Comparison of ENCODE assay signal across 8 cellular contexts in the genomic region with DNA sequence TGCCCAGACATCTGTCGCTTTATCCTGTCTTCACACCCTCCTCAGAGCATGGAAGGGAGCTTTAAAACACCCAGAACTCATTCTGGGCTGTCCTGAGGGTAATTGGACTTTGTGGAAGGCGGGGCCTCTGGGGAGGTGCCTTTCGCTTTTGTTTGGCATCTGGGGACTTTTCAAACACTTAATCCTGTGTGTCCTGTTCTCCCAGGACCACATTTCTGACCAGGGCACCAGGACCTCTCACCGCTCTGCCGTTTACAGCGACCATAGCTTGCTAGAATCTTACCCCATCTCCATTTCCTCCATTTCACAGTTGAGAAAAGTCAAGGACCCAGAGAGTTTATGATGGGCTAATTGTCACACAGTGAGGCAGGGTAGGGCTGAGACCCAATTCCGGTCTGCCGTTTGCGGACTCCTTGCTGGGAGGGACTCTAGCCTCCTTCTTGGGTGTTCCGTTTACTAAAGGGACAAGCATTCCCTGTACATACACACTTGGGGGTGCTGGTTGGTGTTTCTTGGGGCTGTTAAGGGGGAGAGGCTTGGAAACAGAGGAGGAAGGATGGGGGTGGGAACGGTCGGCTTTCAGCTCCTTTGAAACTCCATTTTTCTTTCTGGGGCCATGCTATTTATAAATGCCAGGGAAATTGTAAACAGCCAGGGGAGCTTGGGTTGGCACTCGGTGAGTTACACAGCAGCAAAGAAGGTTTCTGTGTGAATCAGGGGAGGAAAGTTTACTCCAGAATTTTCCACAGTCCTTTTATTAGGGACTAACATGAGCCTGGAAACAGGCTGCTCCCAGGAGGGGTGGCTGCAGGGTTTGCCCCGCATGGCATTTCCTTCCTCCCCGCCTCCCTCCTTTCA. TPM values are rescaled to one million over a fixed set of nuclear protein-coding genes. Genes with fewer than 3 reads are reported as not detected.
A peak's percentile ranks its signal among the peaks of the same experiment; 100 is the strongest.
DNase-seq lines count a peak whose midpoint lies in the region; ATAC-seq and TF ChIP-seq lines count a peak whose summit lies in the region.

No MANE protein-coding gene starts in this region.

- no peak for TF ChIP-seq CTCF in dorsolateral prefrontal cortex (IDR thresholded peaks at IDR 0.05 in 54 of 56, conservative IDR thresholded peaks at IDR 0.05 in 2 of 56; ENCODE audit: low read depth in 1 of 56, partially characterized antibody in 56 of 56)

- peak overlapping the region; percentile 59 to 97 (median 88) for H3K4me3 ChIP-seq in dorsolateral prefrontal cortex

- H3K27ac ChIP-seq in dorsolateral prefrontal cortex, result peak overlapping the region; percentile 79 to 100 (median 97)

- H3K27me3 ChIP-seq in dorsolateral prefrontal cortex, result no peaks in the 10 kb centered on the region

- ATAC-seq in HG02840 (IDR thresholded peaks at IDR 0.05; ENCODE audit: low FRiP score, unreplicated experiment), result no peak

- DNase-seq in ELF-1 (ENCODE audit: low read depth, low spot score), result peak; percentile 81
- peak; percentile 67 for DNase-seq in LHCN-M2 (ENCODE audit: low read depth)
- DNase-seq in dorsolateral prefrontal cortex, result no peak
- peak; percentile 75 for DNase-seq in midbrain (lab: John Stamatoyannopoulos, UW)
- DNase-seq in activated CD4-positive, CD25-positive, alpha-beta regulatory T cell treated with anti-CD3 and anti-CD28 coated beads, Interleukin-2, amount 50 U/mL, for 72 hours, result no peak
- no peak for DNase-seq in NK-92 treated with Interleukin-12 subunit alpha and Interleukin-12 subunit beta, amount 100 ng/mL, for 24 hours (lab: John Stamatoyannopoulos, UW)
- DNase-seq in NCI-H2081 (lab: John Stamatoyannopoulos, UW), result no peak

- intact Hi-C loops in dorsolateral prefrontal cortex (cut with DNase I), result loop anchor here (5.0 kb wide), 2 partner anchors 47 to 67 kb away; a partner anchor contains a TSS

RNA-seq across cellular contexts. Expression of a gene that starts 1.3 kb away (rescaled TPM):
- total RNA-seq in LHCN-M2 (2014; rRNA removed), result 453 and 467 TPM in 2 replicates
- 476 TPM for polyA plus RNA-seq in LHCN-M2 (2012)
- 100 to 1,000 TPM in 119 of 120 experiments, 10 to 100 TPM in 1; 88.2 to 740 (median 233) TPM for total RNA-seq in dorsolateral prefrontal cortex

Comparison
In these comparisons a context has a peak if more than half of its experiments do, and no peak if none do; other contexts are left out.
1. DNase-seq: peak in ELF-1 (single experiment), LHCN-M2 (single experiment) and midbrain (single experiment); none in dorsolateral prefrontal cortex (0 of 10), activated CD4-positive, CD25-positive, alpha-beta regulatory T cell treated with anti-CD3 and anti-CD28 coated beads, Interleukin-2, amount 50 U/mL, for 72 hours (single experiment), NK-92 treated with Interleukin-12 subunit alpha and Interleukin-12 subunit beta, amount 100 ng/mL, for 24 hours (single experiment) and NCI-H2081 (0 of 2).